In the genomic region with DNA sequence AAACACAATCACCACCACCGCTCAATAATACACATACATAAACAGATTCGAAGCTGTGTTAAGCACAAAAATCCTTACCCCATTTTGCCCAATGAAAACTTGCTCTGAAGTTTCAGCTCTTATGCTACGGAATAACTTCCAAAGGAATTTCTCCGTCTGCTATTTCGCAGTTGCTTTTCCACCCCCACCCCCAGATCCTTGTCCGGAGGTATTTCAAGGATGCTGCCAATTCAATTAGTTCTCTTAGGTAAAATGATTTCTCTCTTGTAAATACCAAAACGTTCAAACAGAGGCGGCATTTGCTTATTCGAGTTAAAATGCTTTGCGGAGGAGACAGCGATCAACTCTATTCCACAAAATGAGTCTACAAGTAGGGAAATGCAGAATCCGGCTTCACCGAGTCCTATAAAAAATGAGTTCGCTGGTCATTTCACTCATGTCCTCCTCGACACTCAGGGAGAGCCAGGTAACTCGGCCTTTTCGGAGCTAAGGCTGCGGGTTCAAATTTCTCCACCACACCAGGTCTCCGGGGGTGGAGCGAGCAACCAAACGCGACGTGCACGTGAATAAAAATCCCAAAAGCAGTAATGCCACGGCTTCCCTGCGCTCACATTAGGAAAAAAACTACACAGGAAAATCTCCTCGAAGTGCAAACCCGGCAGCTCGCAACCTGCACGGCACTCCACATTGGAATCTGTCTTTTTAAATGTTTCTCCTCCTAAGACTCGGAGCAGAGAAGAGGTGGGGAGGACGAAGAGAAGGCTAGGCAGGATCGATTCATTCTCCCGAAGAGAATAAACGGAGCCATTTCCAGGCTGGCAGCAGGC, we compare ENCODE assay signal across 7 cellular contexts. TPM values are rescaled to one million over a fixed set of nuclear protein-coding genes. Genes with fewer than 3 reads are reported as not detected.
DNase-seq lines count a peak whose midpoint lies in the region; ATAC-seq and TF ChIP-seq lines count a peak whose summit lies in the region.

No MANE protein-coding gene starts in this region.

- H3K4me3 Mint-ChIP-seq in activated CD8-positive, alpha-beta memory T cell treated with anti-CD3 and anti-CD28 coated beads, Interleukin-2, amount 10 ng/mL, durations not matched to agents 7 days and 5 days, result peak overlapping the region; percentile 73

- DNase-seq in Daoy (ENCODE audit: low read depth) (peak; percentile 6), HT1080 (ENCODE audit: low read depth) (peak; percentile 37), HPDE6-E6E7 (ENCODE audit: extremely low spot score) (no peak)
- peak; percentile 42 for DNase-seq in activated CD8-positive, alpha-beta memory T cell treated with anti-CD3 and anti-CD28 coated beads, Interleukin-2, amount 10 ng/mL, durations not matched to agents 7 days and 5 days

- no peak for ATAC-seq in activated CD8-positive, alpha-beta memory T cell treated with anti-CD3 and anti-CD28 coated beads, Interleukin-2, amount 10 ng/mL, durations not matched to agents 7 days and 5 days
- no peak for ATAC-seq in gastroesophageal sphincter
- ATAC-seq in HG02588 (IDR thresholded peaks at IDR 0.05; ENCODE audit: unreplicated experiment), result no peak

- CTCF ChIA-PET in activated CD8-positive, alpha-beta memory T cell treated with anti-CD3 and anti-CD28 coated beads, Interleukin-2, amount 10 ng/mL, durations not matched to agents 7 days and 5 days (lab: Charles Lee), result interaction anchor here (0.5 to 1.6 kb wide), 5 partner anchors 12 to 571 kb away, joined by 3 to 4 read pairs (median 4); no protein-coding TSS in a partner anchor

- H3K27ac Mint-ChIP-seq in activated CD8-positive, alpha-beta memory T cell treated with anti-CD3 and anti-CD28 coated beads, Interleukin-2, amount 10 ng/mL, durations not matched to agents 7 days and 5 days, result no peak overlapping the region

- peaks cover 1% of the 10 kb centered on the region for H3K36me3 Mint-ChIP-seq in activated CD8-positive, alpha-beta memory T cell treated with anti-CD3 and anti-CD28 coated beads, Interleukin-2, amount 10 ng/mL, durations not matched to agents 7 days and 5 days

- H3K4me1 ChIP-seq in gastroesophageal sphincter (peaks cover 0 to 61% (median 0%) of the 10 kb centered on the region in 3 donors), rectal smooth muscle tissue (ENCODE audit: control insufficient read depth, insufficient read depth, low read length) (no peaks in the 10 kb centered on the region)

- no peaks in the 10 kb centered on the region for H3K9me3 ChIP-seq in gastroesophageal sphincter

- H3K9me3 Mint-ChIP-seq in activated CD8-positive, alpha-beta memory T cell treated with anti-CD3 and anti-CD28 coated beads, Interleukin-2, amount 10 ng/mL, durations not matched to agents 7 days and 5 days (ENCODE audit: low read depth), result no peaks in the 10 kb centered on the region

- H3K36me3 ChIP-seq in gastroesophageal sphincter, result no peaks in the 10 kb centered on the region
- no peaks in the 10 kb centered on the region for H3K36me3 ChIP-seq in rectal smooth muscle tissue (ENCODE audit: control insufficient read depth, insufficient read depth, low read length)

- peaks cover 20% of the 10 kb centered on the region for H3K27me3 Mint-ChIP-seq in activated CD8-positive, alpha-beta memory T cell treated with anti-CD3 and anti-CD28 coated beads, Interleukin-2, amount 10 ng/mL, durations not matched to agents 7 days and 5 days

- H3K27me3 ChIP-seq in gastroesophageal sphincter (no peaks in the 10 kb centered on the region), rectal smooth muscle tissue (ENCODE audit: control insufficient read depth, insufficient read depth, low read length) (no peaks in the 10 kb centered on the region)

- H3K27ac ChIP-seq in gastroesophageal sphincter (peak overlapping the region; percentile 72 to 100 (median 98)), rectal smooth muscle tissue (ENCODE audit: low read depth, low read length) (no peak overlapping the region)

- no peak overlapping the region for H3K9ac ChIP-seq in rectal smooth muscle tissue (ENCODE audit: low read length)

- peaks cover 23% of the 10 kb centered on the region for H3K4me1 Mint-ChIP-seq in activated CD8-positive, alpha-beta memory T cell treated with anti-CD3 and anti-CD28 coated beads, Interleukin-2, amount 10 ng/mL, durations not matched to agents 7 days and 5 days

- WGBS in gastroesophageal sphincter (ENCODE audit: low coverage in 1 of 2), 2 donors, result 5% methylated on average over 10 to 30 of the region's 35 CpGs

- no peak for TF ChIP-seq EP300 in gastroesophageal sphincter (IDR thresholded peaks at IDR 0.05)

- H3K4me3 ChIP-seq in gastroesophageal sphincter, result peak overlapping the region; percentile 52 to 76
- peak overlapping the region; percentile 77 for H3K4me3 ChIP-seq in rectal smooth muscle tissue (ENCODE audit: low read length)

- TF ChIP-seq POLR2A in gastroesophageal sphincter (IDR thresholded peaks at IDR 0.05), result no peak

- no peak for TF ChIP-seq CTCF in gastroesophageal sphincter (IDR thresholded peaks at IDR 0.05)

RNA-seq across cellular contexts. Expression of a gene that starts 1.0 kb away (rescaled TPM):
- total RNA-seq in Daoy (2014; rRNA removed; shearing (Covaris generic)), result 8.1 and 12.2 TPM in 2 replicates
- total RNA-seq in HT1080 (2014; rRNA removed; shearing (Covaris generic)), result 6.1 and 9.5 TPM in 2 replicates
- polyA plus RNA-seq in HT1080 (2015; cell fraction: cytosol; rRNA removed), result 5.5 and 7.1 TPM in 2 replicates
- polyA plus RNA-seq in HT1080 (2015; cell fraction: nucleus; rRNA removed), result 3.6 and 4.7 TPM in 2 replicates
- 1 to 10 TPM; 2.5 to 5.2 TPM for total RNA-seq in activated CD8-positive, alpha-beta memory T cell treated with anti-CD3 and anti-CD28 coated beads, Interleukin-2, amount 10 ng/mL, durations not matched to agents 7 days and 5 days
- total RNA-seq in gastroesophageal sphincter, result 10 to 100 TPM; 13.0 to 26.3 (median 15.0) TPM
